In the genomic region with DNA sequence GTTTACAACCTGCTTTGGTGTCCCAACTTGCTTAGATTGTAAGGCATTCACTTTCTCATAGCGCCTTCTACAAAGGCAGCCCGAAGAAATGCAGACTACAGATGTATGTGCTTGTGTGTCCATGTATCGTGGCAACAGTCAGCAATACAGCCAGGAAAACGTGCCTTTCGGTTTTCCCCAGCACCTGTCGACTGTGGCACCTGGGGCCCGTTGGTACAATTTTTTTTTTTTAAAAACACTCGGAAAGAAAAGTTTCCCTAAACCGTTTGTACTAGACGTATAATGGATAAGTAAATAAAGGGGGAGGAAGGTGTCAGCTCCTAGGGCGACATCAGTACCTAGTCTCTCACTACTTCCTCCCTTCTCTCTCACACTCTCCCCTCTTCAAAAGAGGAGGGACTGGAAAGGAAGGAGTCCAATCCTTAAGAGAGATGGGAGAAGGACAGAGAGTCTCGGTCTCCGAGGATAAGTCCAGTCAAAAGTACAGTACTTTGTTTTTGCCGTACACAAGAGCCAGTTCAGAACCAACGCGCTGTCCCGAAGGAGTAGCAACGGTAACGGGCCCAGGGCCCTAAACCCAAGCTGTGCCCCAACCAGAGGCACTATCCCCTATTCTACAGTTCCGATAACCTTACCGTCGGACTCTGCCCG, we compare ENCODE assay signal across 8 cellular contexts. TPM values are rescaled to one million over a fixed set of nuclear protein-coding genes. Genes with fewer than 3 reads are reported as not detected.
DNase-seq lines count a peak whose midpoint lies in the region; ATAC-seq, FAIRE-seq and TF ChIP-seq lines count a peak whose summit lies in the region.

No MANE protein-coding gene starts in this region.

- POLR2A ChIA-PET in CD8-positive, alpha-beta memory T cell (lab: Charles Lee): interaction anchor here (0.6 to 2.6 kb wide), 5 partner anchors 67 to 394 kb away, joined by 3 to 41 read pairs (median 5); a partner anchor contains a TSS

- ATAC-seq in HG03460 (IDR thresholded peaks at IDR 0.05; ENCODE audit: unreplicated experiment) (peak; percentile 3), psoas muscle (peak; percentile 6 to 41 (median 22))

- peak; percentile 19 to 70 (median 53) for DNase-seq in CD8-positive, alpha-beta memory T cell
- no peak for DNase-seq in GM19239 (ENCODE audit: insufficient read length, low spot score)
- DNase-seq in NT2/D1 (ENCODE audit: low read depth, low spot score): peak; percentile 6
- peak; percentile 67 for DNase-seq in activated naive CD4-positive, alpha-beta T cell treated with anti-CD3 and anti-CD28 coated beads for 36 hours
- peak; percentile 50 for DNase-seq in germinal center (ENCODE audit: low spot score)
- no peak for DNase-seq in psoas muscle
- no peak for DNase-seq in NCI-H2196 (lab: John Stamatoyannopoulos, UW; ENCODE audit: unreplicated experiment)

- peaks cover 5% of the 10 kb centered on the region for H3K36me3 ChIP-seq in CD8-positive, alpha-beta memory T cell (ENCODE audit: insufficient read depth, low read length)
- peaks cover 34% of the 10 kb centered on the region for H3K36me3 ChIP-seq in NT2/D1 (ENCODE audit: insufficient read depth, insufficient read length, low read length)
- peaks cover 0 to 39% of the 10 kb centered on the region in 2 donors for H3K36me3 ChIP-seq in psoas muscle (ENCODE audit: insufficient read depth in 1 of 2, low read depth in 1 of 2)

- H3K27me3 ChIP-seq in CD8-positive, alpha-beta memory T cell (ENCODE audit: insufficient read depth, low read length, poor library complexity, severe bottlenecking): no peaks in the 10 kb centered on the region
- no peaks in the 10 kb centered on the region for H3K27me3 ChIP-seq in NT2/D1 (ENCODE audit: insufficient read depth, insufficient read length)
- H3K27me3 ChIP-seq in psoas muscle (ENCODE audit: insufficient read depth in 3 of 3, low read length in 2 of 3): no peaks in the 10 kb centered on the region

- peaks cover 56% of the 10 kb centered on the region for H3K4me1 ChIP-seq in CD8-positive, alpha-beta memory T cell (ENCODE audit: insufficient read depth, low read length)
- H3K4me1 ChIP-seq in NT2/D1 (ENCODE audit: insufficient read depth, insufficient read length): no peaks in the 10 kb centered on the region
- H3K4me1 ChIP-seq in psoas muscle: peaks cover 42% of the 10 kb centered on the region

- 0 to 1% (median 0%) methylated on average over 23 of the region's 23 CpGs for WGBS in psoas muscle, 3 donors

- H3K9me3 ChIP-seq in CD8-positive, alpha-beta memory T cell (ENCODE audit: low read length): no peaks in the 10 kb centered on the region
- H3K9me3 ChIP-seq in NT2/D1 (ENCODE audit: insufficient read depth, low read length) (no peaks in the 10 kb centered on the region), psoas muscle (no peaks in the 10 kb centered on the region)

- intact Hi-C loops in activated naive CD4-positive, alpha-beta T cell treated with anti-CD3 and anti-CD28 coated beads for 36 hours (cut with micrococcal nuclease): loop anchor here (1.0 to 10.0 kb wide), 20 partner anchors 26 to 1832 kb away; a partner anchor contains a TSS
- intact Hi-C loops in psoas muscle (cut with DNase I): loop anchor here in 1 of 2 donors (1.0 kb wide), 1 partner anchor 197 kb away; a partner anchor contains a TSS

- H3K27me3 Mint-ChIP-seq in CD8-positive, alpha-beta memory T cell: no peaks in the 10 kb centered on the region
- no peaks in the 10 kb centered on the region for H3K27me3 Mint-ChIP-seq in activated naive CD4-positive, alpha-beta T cell treated with anti-CD3 and anti-CD28 coated beads for 36 hours (ENCODE audit: low read depth)

- H3K9ac ChIP-seq in NT2/D1 (ENCODE audit: insufficient read length, low read depth): peak overlapping the region; percentile 97

- TF ChIP-seq CTCF in psoas muscle (IDR thresholded peaks at IDR 0.05): no peak

- no peak overlapping the region for H3K27ac Mint-ChIP-seq in CD8-positive, alpha-beta memory T cell
- no peak overlapping the region for H3K27ac Mint-ChIP-seq in activated naive CD4-positive, alpha-beta T cell treated with anti-CD3 and anti-CD28 coated beads for 36 hours

- FAIRE-seq in GM19239 (lab: Jason Lieb, UNC): peak; percentile 69

- H3K36me3 Mint-ChIP-seq in CD8-positive, alpha-beta memory T cell: peaks cover 4 to 46% (median 7%) of the 10 kb centered on the region in 3 donors
- peaks cover 34% of the 10 kb centered on the region for H3K36me3 Mint-ChIP-seq in activated naive CD4-positive, alpha-beta T cell treated with anti-CD3 and anti-CD28 coated beads for 36 hours (ENCODE audit: low read depth)

- CTCF ChIA-PET in CD8-positive, alpha-beta memory T cell (lab: Charles Lee): interaction anchor here (0.7 kb wide), 1 partner anchor 12 kb away, joined by 3 read pairs; no protein-coding TSS in a partner anchor
- CTCF ChIA-PET in activated naive CD4-positive, alpha-beta T cell treated with anti-CD3 and anti-CD28 coated beads for 36 hours (lab: Charles Lee): no interaction called here

- no peaks in the 10 kb centered on the region for H3K9me3 Mint-ChIP-seq in CD8-positive, alpha-beta memory T cell
- no peaks in the 10 kb centered on the region for H3K9me3 Mint-ChIP-seq in activated naive CD4-positive, alpha-beta T cell treated with anti-CD3 and anti-CD28 coated beads for 36 hours

- peaks cover 25 to 39% (median 38%) of the 10 kb centered on the region in 3 donors for H3K4me1 Mint-ChIP-seq in CD8-positive, alpha-beta memory T cell
- H3K4me1 Mint-ChIP-seq in activated naive CD4-positive, alpha-beta T cell treated with anti-CD3 and anti-CD28 coated beads for 36 hours (ENCODE audit: low read depth): peaks cover 24% of the 10 kb centered on the region

- no peak overlapping the region for H3K4me3 Mint-ChIP-seq in CD8-positive, alpha-beta memory T cell
- no peak overlapping the region for H3K4me3 Mint-ChIP-seq in activated naive CD4-positive, alpha-beta T cell treated with anti-CD3 and anti-CD28 coated beads for 36 hours

- peak overlapping the region; percentile 97 for H3K4me3 ChIP-seq in CD8-positive, alpha-beta memory T cell (ENCODE audit: low read length)
- peak overlapping the region; percentile 94 for H3K4me3 ChIP-seq in NT2/D1 (ENCODE audit: insufficient read length, low read depth)
- H3K4me3 ChIP-seq in psoas muscle: peak overlapping the region; percentile 95

- peak overlapping the region; percentile 99 for H3K27ac ChIP-seq in CD8-positive, alpha-beta memory T cell (ENCODE audit: low read depth, low read length)
- peak overlapping the region; percentile 99 for H3K27ac ChIP-seq in psoas muscle

RNA-seq across cellular contexts. Expression of a gene that starts 0.8 kb away (rescaled TPM):
- 10 to 100 TPM; 83.0 to 94.0 TPM for total RNA-seq in CD8-positive, alpha-beta memory T cell
- 87.4 TPM for polyA plus RNA-seq in CD8-positive, alpha-beta memory T cell
- 10 to 100 TPM; 55.4 to 57.2 TPM for total RNA-seq in activated naive CD4-positive, alpha-beta T cell treated with anti-CD3 and anti-CD28 coated beads for 36 hours
- 10 to 100 TPM; 21.0 to 32.8 (median 24.1) TPM for total RNA-seq in psoas muscle
- 10 to 100 TPM; 11.8 to 20.3 (median 14.4) TPM for polyA plus RNA-seq in psoas muscle

Comparison
In these comparisons a context has a peak if more than half of its experiments do, and no peak if none do; other contexts are left out.
1. DNase-seq: peak in CD8-positive, alpha-beta memory T cell (5 of 5), NT2/D1 (single experiment), activated naive CD4-positive, alpha-beta T cell treated with anti-CD3 and anti-CD28 coated beads for 36 hours (single experiment) and germinal center (single experiment); none in GM19239 (single experiment), psoas muscle (0 of 2) and NCI-H2196 (single experiment).
2. Peak in every context shown above with its lines, with median percentiles within 50 percentile points of each other: H3K4me3 ChIP-seq.